8 cellular contexts compared by ENCODE assay signal in genomic region chr10:112953075-112953501, GRCh38. TPM values are rescaled to one million over a fixed set of nuclear protein-coding genes. Genes with fewer than 3 reads are reported as not detected.
A peak's percentile ranks its signal among the peaks of the same experiment; 100 is the strongest.
DNase-seq lines count a peak whose midpoint lies in the region; ATAC-seq and TF ChIP-seq lines count a peak whose summit lies in the region.

No MANE protein-coding gene starts in this region.

- CTCF ChIA-PET in activated CD8-positive, alpha-beta T cell treated with anti-CD3 and anti-CD28 coated beads, Interleukin-2, amount 10 ng/mL, durations not matched to agents 7 days and 5 days (lab: Charles Lee): no interaction called here

- 21% methylated on average over 19 of the region's 19 CpGs for WGBS in right cardiac atrium
- WGBS in psoas muscle, 3 donors: 10 to 17% (median 10%) methylated on average over 19 of the region's 19 CpGs

- H3K9me3 ChIP-seq in right cardiac atrium (ENCODE audit: control insufficient read depth, low read length): no peaks in the 10 kb centered on the region
- H3K9me3 ChIP-seq in psoas muscle: no peaks in the 10 kb centered on the region

- peaks cover 3% of the 10 kb centered on the region for H3K36me3 Mint-ChIP-seq in activated CD8-positive, alpha-beta T cell treated with anti-CD3 and anti-CD28 coated beads, Interleukin-2, amount 10 ng/mL, durations not matched to agents 7 days and 5 days (ENCODE audit: low read depth)

- ATAC-seq in activated CD8-positive, alpha-beta T cell treated with anti-CD3 and anti-CD28 coated beads, Interleukin-2, amount 10 ng/mL, durations not matched to agents 7 days and 5 days: no peak
- ATAC-seq in right cardiac atrium (no peak), psoas muscle (peak in 2 of 4 donors; percentile 29 to 31), GM21529 (IDR thresholded peaks at IDR 0.05; ENCODE audit: unreplicated experiment) (no peak), GM19035 (IDR thresholded peaks at IDR 0.05; ENCODE audit: unreplicated experiment) (no peak), HG03280 (IDR thresholded peaks at IDR 0.05; ENCODE audit: unreplicated experiment) (no peak)

- POLR2A ChIA-PET in activated CD8-positive, alpha-beta T cell treated with anti-CD3 and anti-CD28 coated beads, Interleukin-2, amount 10 ng/mL, durations not matched to agents 7 days and 5 days (lab: Charles Lee): no interaction called here

- H3K9me3 Mint-ChIP-seq in activated CD8-positive, alpha-beta T cell treated with anti-CD3 and anti-CD28 coated beads, Interleukin-2, amount 10 ng/mL, durations not matched to agents 7 days and 5 days (ENCODE audit: insufficient read depth): no peaks in the 10 kb centered on the region

- no peaks in the 10 kb centered on the region for H3K36me3 ChIP-seq in psoas muscle (ENCODE audit: insufficient read depth in 1 of 2, low read depth in 1 of 2)

- no peak for TF ChIP-seq CTCF in psoas muscle (IDR thresholded peaks at IDR 0.05)

- intact Hi-C loops in right cardiac atrium (cut with DNase I): loop anchor here (5.0 to 10.0 kb wide), 4 partner anchors 112 to 174 kb away; no protein-coding TSS in a partner anchor
- intact Hi-C loops in psoas muscle (cut with DNase I): loop anchor here (5.0 to 10.0 kb wide), 5 partner anchors 44 to 174 kb away; no protein-coding TSS in a partner anchor

- peak overlapping the region; percentile 100 for H3K4me3 ChIP-seq in right cardiac atrium (ENCODE audit: low read length)
- H3K4me3 ChIP-seq in psoas muscle: peak overlapping the region; percentile 80

- peaks cover 71% of the 10 kb centered on the region for H3K27me3 Mint-ChIP-seq in activated CD8-positive, alpha-beta T cell treated with anti-CD3 and anti-CD28 coated beads, Interleukin-2, amount 10 ng/mL, durations not matched to agents 7 days and 5 days (ENCODE audit: low read depth)

- peak overlapping the region; percentile 89 for H3K27ac ChIP-seq in right cardiac atrium (ENCODE audit: low read length)
- peak overlapping the region; percentile 90 for H3K27ac ChIP-seq in psoas muscle

- DNase-seq in Daoy (ENCODE audit: low read depth) (peak; percentile 35), right cardiac atrium (peak; percentile 30 to 73 (median 67)), psoas muscle (peak; percentile 30 to 60), cerebellar nuclear complex (lab: John Stamatoyannopoulos, UW) (no peak)
- no peak for DNase-seq in activated CD8-positive, alpha-beta T cell treated with anti-CD3 and anti-CD28 coated beads, Interleukin-2, amount 10 ng/mL, durations not matched to agents 7 days and 5 days

- no peak overlapping the region for H3K27ac Mint-ChIP-seq in activated CD8-positive, alpha-beta T cell treated with anti-CD3 and anti-CD28 coated beads, Interleukin-2, amount 10 ng/mL, durations not matched to agents 7 days and 5 days

- peaks cover 20% of the 10 kb centered on the region for H3K4me1 Mint-ChIP-seq in activated CD8-positive, alpha-beta T cell treated with anti-CD3 and anti-CD28 coated beads, Interleukin-2, amount 10 ng/mL, durations not matched to agents 7 days and 5 days (ENCODE audit: low read depth)

- H3K4me1 ChIP-seq in right cardiac atrium (ENCODE audit: control insufficient read depth, insufficient read depth, low read length): peaks cover under 1% of the 10 kb centered on the region
- peaks cover 40% of the 10 kb centered on the region for H3K4me1 ChIP-seq in psoas muscle

- H3K27me3 ChIP-seq in right cardiac atrium (ENCODE audit: control insufficient read depth, insufficient read depth) (no peaks in the 10 kb centered on the region), psoas muscle (ENCODE audit: insufficient read depth in 3 of 3, low read length in 2 of 3) (no peaks in the 10 kb centered on the region)

- H3K4me3 Mint-ChIP-seq in activated CD8-positive, alpha-beta T cell treated with anti-CD3 and anti-CD28 coated beads, Interleukin-2, amount 10 ng/mL, durations not matched to agents 7 days and 5 days: peak overlapping the region; percentile 47

RNA-seq across cellular contexts. Expression of gene TCF7L2, which starts 3.0 kb away (rescaled TPM):
- 0.60 and 1.9 TPM in 2 replicates for total RNA-seq in Daoy (2014; rRNA removed; shearing (Covaris generic))
- under 1 TPM; 0.26 to 0.42 TPM for total RNA-seq in activated CD8-positive, alpha-beta T cell treated with anti-CD3 and anti-CD28 coated beads, Interleukin-2, amount 10 ng/mL, durations not matched to agents 7 days and 5 days
- total RNA-seq in right cardiac atrium (10 to 100 TPM; 15.6 to 18.7 (median 16.6) TPM), psoas muscle (1 to 10 TPM; 4.3 to 8.5 (median 5.9) TPM)
- polyA plus RNA-seq in right cardiac atrium (9.2 TPM), psoas muscle (1 to 10 TPM; 1.8 to 3.4 (median 2.5) TPM)

Comparison
In these comparisons a context has a peak if more than half of its experiments do, and no peak if none do; other contexts are left out.
1. DNase-seq: peak in Daoy (single experiment), right cardiac atrium (3 of 3) and psoas muscle (2 of 2); none in activated CD8-positive, alpha-beta T cell treated with anti-CD3 and anti-CD28 coated beads, Interleukin-2, amount 10 ng/mL, durations not matched to agents 7 days and 5 days (single experiment) and cerebellar nuclear complex (0 of 2).